ENCODE assay signal across 20 cellular contexts in the genomic region with DNA sequence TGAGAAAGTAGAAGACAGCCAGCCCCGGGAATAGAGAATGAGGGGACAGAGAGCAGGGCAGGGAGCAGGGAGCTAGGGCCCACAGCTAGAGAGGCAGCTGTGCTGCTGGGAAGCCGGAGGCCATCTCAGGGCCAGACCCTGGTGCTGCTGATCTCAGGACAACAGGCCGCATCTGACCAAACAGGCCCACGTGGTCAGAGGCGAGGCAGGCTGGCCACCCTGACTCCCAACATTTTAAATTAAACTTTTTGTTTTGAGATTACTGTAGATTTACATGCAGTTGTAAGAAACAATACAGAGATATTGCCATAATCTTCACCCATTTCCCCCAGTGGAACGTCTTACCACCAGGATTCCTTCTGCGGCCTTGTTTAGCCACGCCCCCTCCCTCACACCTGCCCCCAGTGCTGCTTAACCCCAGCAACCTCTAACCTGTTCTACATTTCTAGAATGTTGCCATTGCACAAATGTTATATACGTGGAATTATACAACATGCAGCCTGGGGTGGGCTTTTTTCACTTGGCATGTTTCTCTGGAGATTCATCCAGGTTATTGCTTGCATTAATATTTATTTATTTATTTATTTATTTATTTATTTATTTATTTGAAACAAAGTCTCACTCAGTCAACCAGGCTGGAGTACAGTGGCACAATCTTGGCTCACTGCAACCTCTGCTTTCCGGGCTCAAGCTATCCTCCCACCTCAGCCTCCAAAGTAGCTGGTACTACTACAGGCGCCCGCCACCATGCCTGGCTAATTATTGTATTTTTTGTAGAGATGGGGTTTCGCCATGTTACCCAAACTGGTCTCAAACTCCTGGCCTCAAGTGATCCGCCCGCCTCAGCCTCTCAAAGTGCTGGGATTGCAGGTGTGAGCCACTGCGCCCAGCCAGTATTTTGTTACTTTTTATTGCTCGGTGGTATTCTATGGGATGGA. TPM values are rescaled to one million over a fixed set of nuclear protein-coding genes. Genes with fewer than 3 reads are reported as not detected.
DNase-seq lines count a peak whose midpoint lies in the region; ATAC-seq, FAIRE-seq and TF ChIP-seq lines count a peak whose summit lies in the region.
"Had no signal": no experiment of that assay in that cellular context is flagged by ENCODE, and none has a peak within 500 bp of the region (broad histone marks: within the 10 kb centered on the region; RNA-seq: fewer than 3 reads in every experiment).

No MANE protein-coding gene starts in this region.

- H3K79me2 ChIP-seq in GM23338 (replicated peaks; ENCODE audit: insufficient read depth) (no peaks in the 10 kb centered on the region), K562 (ENCODE audit: control insufficient read depth, insufficient read depth, low read length) (no peaks in the 10 kb centered on the region), osteoblast (ENCODE audit: insufficient read depth, low read length) (no peaks in the 10 kb centered on the region), GM23248 (ENCODE audit: insufficient read depth) (no peaks in the 10 kb centered on the region)

- ATAC-seq in GM23338 (no peak; the same call in 2 of the 3 replicates), K562 (no peak)

- H4K20me1 ChIP-seq in GM23338 (replicated peaks; ENCODE audit: insufficient read depth) (no peaks in the 10 kb centered on the region), K562 (replicated peaks; ENCODE audit: control insufficient read depth, insufficient read depth, low read length) (no peaks in the 10 kb centered on the region), osteoblast (ENCODE audit: insufficient read depth, low read length) (no peaks in the 10 kb centered on the region), GM23248 (ENCODE audit: insufficient read depth) (no peaks in the 10 kb centered on the region)

- no TSS peak for BruUV-seq in K562 (replicated peaks; lab: Mats Ljungman, UMichigan)

- TF ChIP-seq CTCF in GM23338 (conservative IDR thresholded peaks at IDR 0.05; ENCODE audit: low read depth in 2 of 2) (no peak), K562 (IDR thresholded peaks at IDR 0.05 in 2 of 3, conservative IDR thresholded peaks at IDR 0.05 in 1 of 3; ENCODE audit: insufficient read depth in 2 of 3, low read depth in 1 of 3, low read length in 3 of 3) (no peak), osteoblast (IDR thresholded peaks at IDR 0.05; ENCODE audit: extremely low read depth, low read depth, low read length) (no peak), glutamatergic neuron (IDR thresholded peaks at IDR 0.05; ENCODE audit: partially characterized antibody, unreplicated experiment) (no peak)

- H3F3A ChIP-seq in GM23338 (replicated peaks; ENCODE audit: low read depth) = no peaks in the 10 kb centered on the region
- peaks cover 21% of the 10 kb centered on the region for H3F3A ChIP-seq in GM23248 (ENCODE audit: insufficient read depth)

- H3K27ac ChIP-seq in GM23338 (ENCODE audit: low read depth) = no peak overlapping the region
- H3K27ac ChIP-seq in K562 (ENCODE audit: extremely low read depth, low read depth, low read length) = no peak overlapping the region
- peak overlapping the region; percentile 72 for H3K27ac ChIP-seq in osteoblast (ENCODE audit: low read depth, low read length)
- no peak overlapping the region for H3K27ac ChIP-seq in GM23248
- H3K27ac ChIP-seq: 22Rv1, tibial nerve had no signal

- H3K9me3 Mint-ChIP-seq in T-helper 2 cell treated with Interferon-gamma antibody and Interleukin-4, amounts not matched to agents 5 μg/mL and 100 μg/mL, for 36 hours = peaks cover 5% of the 10 kb centered on the region
- no peaks in the 10 kb centered on the region for H3K9me3 Mint-ChIP-seq in GM23338
- H3K9me3 Mint-ChIP-seq in glutamatergic neuron (ENCODE audit: unreplicated experiment) = no peaks in the 10 kb centered on the region
- H3K9me3 Mint-ChIP-seq: CD4-positive, alpha-beta T cell had no signal

- no peak for TF ChIP-seq RAD21 in K562 (CRISPR knock-in tag; conservative IDR thresholded peaks at IDR 0.05 in 1 of 2, IDR thresholded peaks at IDR 0.05 in 1 of 2)

- H3K27me3 ChIP-seq in GM23338 (ENCODE audit: insufficient read depth) (no peaks in the 10 kb centered on the region), K562 (ENCODE audit: control insufficient read depth in 2 of 2, insufficient read depth in 2 of 2, low read length in 2 of 2) (peaks cover 0 to 18% of the 10 kb centered on the region in 2 experiments; a peak in 3 of 5 replicates), osteoblast (ENCODE audit: insufficient read depth, low read length) (no peaks in the 10 kb centered on the region), GM23248 (replicated peaks; ENCODE audit: insufficient read depth) (no peaks in the 10 kb centered on the region)
- H3K27me3 ChIP-seq: MG63, tibial nerve had no signal

- DNase-seq in T-helper 2 cell treated with Interferon-gamma antibody and Interleukin-4, amounts not matched to agents 5 μg/mL and 100 μg/mL, for 36 hours (ENCODE audit: low spot score) = no peak
- DNase-seq in T-helper 2 cell (no peak), GM23338 (ENCODE audit: low spot score) (no peak), K562 (ENCODE audit: extremely low read depth in 1 of 4, low spot score in 3 of 4) (no peak), osteoblast (ENCODE audit: insufficient read length, low spot score, missing footprints) (no peak), GM23248 (no peak), glutamatergic neuron (no peak), hypothalamus (lab: John Stamatoyannopoulos, UW) (no peak)
- DNase-seq: activated naive CD8-positive, alpha-beta T cell treated with anti-CD3 and anti-CD28 coated beads for 36 hours; CD4-positive, alpha-beta T cell; effector memory CD4-positive, alpha-beta T cell; NCI-H1417 treated with DMSO at 0.1 percent for 48 hours; NCI-H510A treated with DMSO at 0.1 percent for 48 hours had no signal

- peak overlapping the region; percentile 26 for H3K27ac Mint-ChIP-seq in T-helper 2 cell treated with Interferon-gamma antibody and Interleukin-4, amounts not matched to agents 5 μg/mL and 100 μg/mL, for 36 hours
- H3K27ac Mint-ChIP-seq in GM23338 (no peak overlapping the region), glutamatergic neuron (ENCODE audit: unreplicated experiment) (no peak overlapping the region)
- H3K27ac Mint-ChIP-seq: activated naive CD8-positive, alpha-beta T cell treated with anti-CD3 and anti-CD28 coated beads for 36 hours; CD4-positive, alpha-beta T cell; progenitor cell of endocrine pancreas; stimulated activated naive CD8-positive, alpha-beta T cell treated with anti-CD3 and anti-CD28 coated beads, Interleukin-15, Interleukin-2, amounts not matched to agents 100 ng/mL and 50 ng/mL, for 24 hours had no signal

- H3K27me3 Mint-ChIP-seq in T-helper 2 cell treated with Interferon-gamma antibody and Interleukin-4, amounts not matched to agents 5 μg/mL and 100 μg/mL, for 36 hours (ENCODE audit: low read depth) = no peaks in the 10 kb centered on the region
- H3K27me3 Mint-ChIP-seq in GM23338 (ENCODE audit: insufficient read depth, low read depth, poor library complexity) = peaks cover 2% of the 10 kb centered on the region
- peaks cover 2% of the 10 kb centered on the region for H3K27me3 Mint-ChIP-seq in glutamatergic neuron (ENCODE audit: unreplicated experiment)
- H3K27me3 Mint-ChIP-seq: activated naive CD8-positive, alpha-beta T cell treated with anti-CD3 and anti-CD28 coated beads for 36 hours; CD4-positive, alpha-beta T cell; progenitor cell of endocrine pancreas; stimulated activated naive CD8-positive, alpha-beta T cell treated with anti-CD3 and anti-CD28 coated beads, Interleukin-15, Interleukin-2, amounts not matched to agents 100 ng/mL and 50 ng/mL, for 24 hours had no signal

- H3K4me3 ChIP-seq in GM23338 (no peak overlapping the region), K562 (no peak overlapping the region), osteoblast (ENCODE audit: insufficient read depth, low read length) (no peak overlapping the region), GM23248 (no peak overlapping the region)
- H3K4me3 ChIP-seq: MG63, tibial nerve had no signal

- TF ChIP-seq POLR2A in K562 (conservative IDR thresholded peaks at IDR 0.05) = no peak

- in situ Hi-C loops in K562 (cut with MboI) (no loop called here), GM23248 (cut with MboI) (no loop called here)

- no peaks in the 10 kb centered on the region for H3K9me1 ChIP-seq in K562 (ENCODE audit: control insufficient read depth, insufficient read depth, low read length)

- POLR2A ChIA-PET in K562 (lab: Yijun Ruan, JAX) = interaction anchor here (0.7 kb wide), 1 partner anchor 19 kb away, joined by 3 read pairs; no protein-coding TSS in a partner anchor

- peaks cover 6% of the 10 kb centered on the region for H3K36me3 Mint-ChIP-seq in T-helper 2 cell treated with Interferon-gamma antibody and Interleukin-4, amounts not matched to agents 5 μg/mL and 100 μg/mL, for 36 hours (ENCODE audit: low read depth)
- H3K36me3 Mint-ChIP-seq in GM23338 (ENCODE audit: low read depth) (no peaks in the 10 kb centered on the region), glutamatergic neuron (ENCODE audit: unreplicated experiment) (peaks cover 7% of the 10 kb centered on the region)

- H3K9me2 ChIP-seq in GM23338 (ENCODE audit: insufficient read depth) (no peaks in the 10 kb centered on the region), GM23248 (ENCODE audit: insufficient read depth) (no peaks in the 10 kb centered on the region)

- H3K4me1 Mint-ChIP-seq in T-helper 2 cell treated with Interferon-gamma antibody and Interleukin-4, amounts not matched to agents 5 μg/mL and 100 μg/mL, for 36 hours (ENCODE audit: low read depth) = peaks cover 11% of the 10 kb centered on the region
- no peaks in the 10 kb centered on the region for H3K4me1 Mint-ChIP-seq in GM23338
- no peaks in the 10 kb centered on the region for H3K4me1 Mint-ChIP-seq in glutamatergic neuron (ENCODE audit: low read depth, unreplicated experiment)

- H3K9me3 ChIP-seq in K562 (replicated peaks; ENCODE audit: control insufficient read depth, insufficient read depth, low read depth, low read length) (no peaks in the 10 kb centered on the region), osteoblast (ENCODE audit: low read depth, low read length) (peaks cover under 1% of the 10 kb centered on the region), GM23248 (ENCODE audit: low read depth) (no peaks in the 10 kb centered on the region)
- H3K9me3 ChIP-seq: tibial nerve had no signal

- no peak overlapping the region for H3K4me3 Mint-ChIP-seq in T-helper 2 cell treated with Interferon-gamma antibody and Interleukin-4, amounts not matched to agents 5 μg/mL and 100 μg/mL, for 36 hours
- H3K4me3 Mint-ChIP-seq in GM23338 (no peak overlapping the region), glutamatergic neuron (ENCODE audit: unreplicated experiment) (no peak overlapping the region)
- H3K4me3 Mint-ChIP-seq: activated naive CD8-positive, alpha-beta T cell treated with anti-CD3 and anti-CD28 coated beads for 36 hours; CD4-positive, alpha-beta T cell; stimulated activated naive CD8-positive, alpha-beta T cell treated with anti-CD3 and anti-CD28 coated beads, Interleukin-15, Interleukin-2, amounts not matched to agents 100 ng/mL and 50 ng/mL, for 24 hours had no signal

- no peak for TF ChIP-seq EP300 in K562 (IDR thresholded peaks at IDR 0.05; ENCODE audit: low read length)

- H3K36me3 ChIP-seq in GM23338 (ENCODE audit: insufficient read depth) = no peaks in the 10 kb centered on the region
- H3K36me3 ChIP-seq in K562 (ENCODE audit: control insufficient read depth, insufficient read depth, low read length) = no peaks in the 10 kb centered on the region
- no peaks in the 10 kb centered on the region for H3K36me3 ChIP-seq in osteoblast (ENCODE audit: insufficient read depth, low read length)
- H3K36me3 ChIP-seq in GM23248 (ENCODE audit: low read depth) = no peaks in the 10 kb centered on the region
- H3K36me3 ChIP-seq: MG63, tibial nerve had no signal

- H3K4me2 ChIP-seq in GM23338 = no peak overlapping the region
- no peak overlapping the region for H3K4me2 ChIP-seq in K562 (ENCODE audit: insufficient read depth, low read length)
- H3K4me2 ChIP-seq in osteoblast (ENCODE audit: insufficient read depth, low read length) = no peak overlapping the region
- no peak overlapping the region for H3K4me2 ChIP-seq in GM23248 (ENCODE audit: unreplicated experiment)

- CTCF ChIA-PET in K562 (lab: Yijun Ruan, JAX; ENCODE audit: low intra/inter-chr PET ratio) = no interaction called here

- H3K9ac ChIP-seq in K562 (ENCODE audit: insufficient read depth in 1 of 2, low read depth in 2 of 2, low read length in 2 of 2) (no peak overlapping the region), GM23248 (no peak overlapping the region)

- peak overlapping the region; percentile 28; the same call in 1 of the 2 replicates for H2AFZ ChIP-seq in GM23338
- H2AFZ ChIP-seq in K562 (ENCODE audit: low read depth, low read length) = no peak overlapping the region; the same call in 1 of the 2 replicates
- no peak overlapping the region for H2AFZ ChIP-seq in osteoblast (ENCODE audit: low read length)
- no peak overlapping the region for H2AFZ ChIP-seq in GM23248

- intact Hi-C loops in K562 (cut with micrococcal nuclease) = no loop called here

- H3K4me1 ChIP-seq in GM23338 (ENCODE audit: insufficient read depth) = no peaks in the 10 kb centered on the region
- H3K4me1 ChIP-seq in K562 (replicated peaks in 1 of 2; ENCODE audit: control insufficient read depth in 2 of 2, insufficient read depth in 2 of 2, low read length in 2 of 2) = peaks cover 0 to 13% of the 10 kb centered on the region in 2 experiments; a peak in 1 of 5 replicates
- H3K4me1 ChIP-seq in osteoblast (ENCODE audit: insufficient read depth, low read length) = peaks cover 7% of the 10 kb centered on the region
- peaks cover 16% of the 10 kb centered on the region for H3K4me1 ChIP-seq in GM23248 (ENCODE audit: insufficient read depth)
- H3K4me1 ChIP-seq: tibial nerve had no signal

- 50% methylated on average over 17 of the region's 17 CpGs for WGBS in K562 (ENCODE audit: insufficient coverage, low coverage, missing lambda C conversion rate)
- 82 to 86% methylated on average over 17 of the region's 17 CpGs for WGBS in GM23248 (ENCODE audit: low coverage in 1 of 2, low lambda C conversion rate in 2 of 2, missing lambda C conversion rate in 2 of 2), 2 experiments

- FAIRE-seq in K562 (lab: Jason Lieb, UNC) = no peak

RNA-seq across cellular contexts. Expression of a gene that starts 48.6 kb away (rescaled TPM):
- not detected in 2 replicates for total RNA-seq in GM23338 (2014; rRNA removed; shearing (Covaris generic))
- polyA plus RNA-seq in GM23338 (2016; fragmentation: Nextera tagmentation; extraction: Ambion mirVana) (not detected in 2 replicates), K562 (2011; rRNA removed) (not detected in 2 replicates), K562 (2014; fragmentation: Illumina TruSeq; extraction: Trizol) (not detected in 2 replicates), K562 (2014; fragmentation: Nextera tagmentation; extraction: Ambion mirVana) (not detected), K562 (2014; rRNA removed) (not detected in 2 replicates), GM23248 (2016; fragmentation: Nextera tagmentation; extraction: Ambion mirVana) (0.11 TPM in 1 of 2 replicates, not detected in the other)
- not detected in 2 replicates for total RNA-seq in K562 (2011; cell fraction: chromatin; rRNA removed; ENCODE audit: low replicate concordance)
- total RNA-seq in K562 (2011; cell fraction: nucleolus; rRNA removed) = not detected in 2 replicates
- not detected in 2 replicates for total RNA-seq in K562 (2011; cell fraction: nucleoplasm; rRNA removed)
- total RNA-seq in K562 (2014; rRNA removed) (not detected in 2 replicates), K562 (2014; rRNA removed; fragmentation: Illumina TruSeq; extraction: Trizol) (not detected in 2 replicates), K562 (2015; rRNA removed; fragmentation: Illumina TruSeq; extraction: Trizol) (not detected in 2 replicates), K562 (2021) (not detected in 2 replicates), osteoblast (not detected in 2 replicates), glutamatergic neuron (ENCODE audit: unreplicated experiment) (not detected)
- not detected in 2 replicates for polyA plus RNA-seq in K562 (2011; cell fraction: cytosol; rRNA removed)
- not detected in 2 replicates for polyA plus RNA-seq in K562 (2011; cell fraction: nucleus; rRNA removed)
- polyA plus RNA-seq in K562 (2012) = not detected in 2 replicates
- not detected in 2 replicates for polyA minus RNA-seq in K562 (2011; rRNA and poly(A)+ RNA removed)
- polyA minus RNA-seq in K562 (2011; cell fraction: cytosol; rRNA and poly(A)+ RNA removed) = not detected in 2 replicates
- not detected in 2 replicates for polyA minus RNA-seq in K562 (2011; cell fraction: nucleus; rRNA and poly(A)+ RNA removed)
- total RNA-seq in GM23248 (2014; rRNA removed; shearing (Covaris generic)) = not detected in 2 replicates
- total RNA-seq: activated naive CD8-positive, alpha-beta T cell treated with anti-CD3 and anti-CD28 coated beads for 36 hours; CD4-positive, alpha-beta T cell; G401; progenitor cell of endocrine pancreas had no signal
- polyA plus RNA-seq: neural cell had no signal
